In genomic region chr7:44796504-44797328, GRCh38 we compare ENCODE assay signal across 8 cellular contexts. TPM values are rescaled to one million over a fixed set of nuclear protein-coding genes. Genes with fewer than 3 reads are reported as not detected.
DNase-seq lines count a peak whose midpoint lies in the region; ATAC-seq and TF ChIP-seq lines count a peak whose summit lies in the region.

TSS of gene PPIA (plus strand) at chr7:44796681. CDS start at chr7:44796725, 44 bp downstream.

- ATAC-seq in GM19324 (IDR thresholded peaks at IDR 0.05; ENCODE audit: low FRiP score, unreplicated experiment) (peak; percentile 94), HG03460 (IDR thresholded peaks at IDR 0.05; ENCODE audit: unreplicated experiment) (peak; percentile 91)

- peak within 1 kb of the TSS; percentile 98 for H3K4me3 Mint-ChIP-seq in activated CD4-positive, alpha-beta T cell treated with anti-CD3 and anti-CD28 coated beads, Interleukin-2, amount 10 ng/mL, durations not matched to agents 24 days and 14 days

- CTCF ChIA-PET in BJ (lab: Yijun Ruan, JAX): interaction anchor here (0.6 kb wide), 1 partner anchor 42 kb away, joined by 3 read pairs; no protein-coding TSS in a partner anchor

- DNase-seq in BJ (ENCODE audit: low read depth) (peak; percentile 79), NCI-H526 treated with DMSO at 0.1 percent for 48 hours (lab: John Stamatoyannopoulos, UW) (peak; percentile 92), colonic mucosa (peak; percentile 98)
- DNase-seq in activated CD4-positive, alpha-beta T cell treated with anti-CD3 and anti-CD28 coated beads, Interleukin-2, amount 10 ng/mL, durations not matched to agents 24 days and 14 days: peak; percentile 100
- DNase-seq in stimulated activated CD4-positive, alpha-beta T cell treated with anti-CD3 and anti-CD28 coated beads, Interleukin-1b, Interleukin-23, amount 100 ng/mL, for 24 hours (ENCODE audit: low read depth in 4 of 4, low spot score in 1 of 4): peak; percentile 96 to 99 (median 97)

- peak within 1 kb of the TSS; percentile 99 for H3K27ac ChIP-seq in colonic mucosa
- peak within 1 kb of the TSS; percentile 95 for H3K27ac ChIP-seq in layer of hippocampus (ENCODE audit: low read depth, low read length)

- no peaks in the 10 kb centered on the region for H3K27me3 Mint-ChIP-seq in activated CD4-positive, alpha-beta T cell treated with anti-CD3 and anti-CD28 coated beads, Interleukin-2, amount 10 ng/mL, durations not matched to agents 24 days and 14 days

- peak within 1 kb of the TSS; percentile 91 to 95 for H3K9ac ChIP-seq in colonic mucosa (ENCODE audit: low read depth in 2 of 2, low read length in 2 of 2)

- H3K4me1 Mint-ChIP-seq in activated CD4-positive, alpha-beta T cell treated with anti-CD3 and anti-CD28 coated beads, Interleukin-2, amount 10 ng/mL, durations not matched to agents 24 days and 14 days: peaks cover 31% of the 10 kb centered on the region

- H3K9me3 Mint-ChIP-seq in activated CD4-positive, alpha-beta T cell treated with anti-CD3 and anti-CD28 coated beads, Interleukin-2, amount 10 ng/mL, durations not matched to agents 24 days and 14 days: no peaks in the 10 kb centered on the region

- TF ChIP-seq CTCF in BJ (IDR thresholded peaks at IDR 0.05; ENCODE audit: insufficient read depth, low read depth, low read length): no peak
- TF ChIP-seq CTCF in colonic mucosa (IDR thresholded peaks at IDR 0.05): no peak

- POLR2A ChIA-PET in BJ (lab: Charles Lee): interaction anchor here (0.5 to 1.6 kb wide), 2 partner anchors 29 to 654 kb away, joined by 3 to 5 read pairs; no protein-coding TSS in a partner anchor

- intact Hi-C loops in activated CD4-positive, alpha-beta T cell treated with anti-CD3 and anti-CD28 coated beads, Interleukin-2, amount 10 ng/mL, durations not matched to agents 24 days and 14 days (cut with micrococcal nuclease): loop anchor here (1.0 to 2.0 kb wide), 11 partner anchors 48 to 714 kb away; partner anchors contain the start of genes H2AZ2, MYO1G, OGDH and POLM
- intact Hi-C loops in colonic mucosa (cut with DNase I): loop anchor here (5.0 kb wide), 2 partner anchors 51 to 214 kb away; partner anchors contain the start of genes H2AZ2 and TMED4

- no peaks in the 10 kb centered on the region for H3K9me3 ChIP-seq in colonic mucosa

- H3K36me3 ChIP-seq in BJ (ENCODE audit: control insufficient read depth, insufficient read depth, low read length): peaks cover 10% of the 10 kb centered on the region
- H3K36me3 ChIP-seq in colonic mucosa: peaks cover 10% of the 10 kb centered on the region

- H3K27me3 ChIP-seq in BJ (ENCODE audit: control insufficient read depth, insufficient read depth, low read length): no peaks in the 10 kb centered on the region
- no peaks in the 10 kb centered on the region for H3K27me3 ChIP-seq in colonic mucosa
- H3K27me3 ChIP-seq in layer of hippocampus (ENCODE audit: control insufficient read depth, insufficient read depth, low read length): no peaks in the 10 kb centered on the region

- peak within 1 kb of the TSS; percentile 97 for H3K27ac Mint-ChIP-seq in activated CD4-positive, alpha-beta T cell treated with anti-CD3 and anti-CD28 coated beads, Interleukin-2, amount 10 ng/mL, durations not matched to agents 24 days and 14 days

- H3K36me3 Mint-ChIP-seq in activated CD4-positive, alpha-beta T cell treated with anti-CD3 and anti-CD28 coated beads, Interleukin-2, amount 10 ng/mL, durations not matched to agents 24 days and 14 days (ENCODE audit: low read depth): peaks cover 50% of the 10 kb centered on the region

- peaks cover 13% of the 10 kb centered on the region for H3K4me1 ChIP-seq in colonic mucosa

- H3K4me3 ChIP-seq in BJ (ENCODE audit: low read depth, low read length) (peak within 1 kb of the TSS; percentile 97), colonic mucosa (peak within 1 kb of the TSS; percentile 66)

RNA-seq across cellular contexts. Expression of gene PPIA, which starts in this region (rescaled TPM):
- polyA plus RNA-seq in BJ (2011; rRNA removed): 3,555 and 5,521 TPM in 2 replicates
- polyA minus RNA-seq in BJ (2011; rRNA and poly(A)+ RNA removed): 337 and 436 TPM in 2 replicates
- total RNA-seq in activated CD4-positive, alpha-beta T cell treated with anti-CD3 and anti-CD28 coated beads, Interleukin-2, amount 10 ng/mL, durations not matched to agents 24 days and 14 days: 2,368 and 2,448 TPM in 2 replicates
- 1,000 to 10,000 TPM; 1,435 to 2,110 TPM for total RNA-seq in colonic mucosa

Comparison
In these comparisons a context has a peak if more than half of its experiments do, and no peak if none do; other contexts are left out.
1. Peak in every context shown above with its lines: DNase-seq, ATAC-seq, H3K4me3 ChIP-seq and H3K27ac ChIP-seq.